ENCODE assay signal across 8 cellular contexts in the genomic region with DNA sequence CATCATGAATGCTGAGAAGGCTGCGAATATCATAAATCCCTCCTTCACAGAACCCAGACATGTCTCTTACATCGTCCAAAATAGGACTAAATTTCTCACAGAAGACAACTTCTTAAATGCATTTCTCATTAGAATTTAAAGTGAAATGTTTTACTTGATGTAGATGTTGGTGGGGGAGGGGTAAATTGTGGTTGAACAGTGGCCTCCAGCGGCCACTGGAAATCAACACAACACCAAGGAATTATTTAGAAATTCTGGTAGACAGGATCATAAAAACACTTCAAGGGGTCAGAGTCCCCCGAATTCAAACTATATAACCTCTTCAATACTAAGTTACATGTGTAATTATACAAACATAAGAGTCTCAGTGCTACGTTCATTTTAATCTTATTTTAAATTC.
DNase-seq lines count a peak whose midpoint lies in the region; ATAC-seq, FAIRE-seq and TF ChIP-seq lines count a peak whose summit lies in the region.

No MANE protein-coding gene starts in this region.

- H3K27ac ChIP-seq in kidney (ENCODE audit: low read depth in 2 of 2, low read length in 2 of 2), result no peak overlapping the region

- H3K27me3 Mint-ChIP-seq in WTC11 (ENCODE audit: low read depth), result no peaks in the 10 kb centered on the region

- intact Hi-C loops in kidney (cut with DNase I) (no loop called here), posterior vena cava (cut with DNase I) (no loop called here)

- no peaks in the 10 kb centered on the region for H3K4me1 ChIP-seq in kidney (ENCODE audit: control insufficient read depth in 1 of 2, insufficient read depth in 1 of 2, low read depth in 1 of 2, low read length in 2 of 2)

- H3K9me3 ChIP-seq in kidney (ENCODE audit: control insufficient read depth in 1 of 2, low read length in 2 of 2), result no peaks in the 10 kb centered on the region

- no peaks in the 10 kb centered on the region for H3K36me3 ChIP-seq in kidney (ENCODE audit: control insufficient read depth in 1 of 2, insufficient read depth in 2 of 2, low read length in 2 of 2)

- ATAC-seq in GM19468 (IDR thresholded peaks at IDR 0.05; ENCODE audit: extremely low read depth, unreplicated experiment) (peak; percentile 35), WTC11 (peak; percentile 56)

- no peaks in the 10 kb centered on the region for H3K9me3 Mint-ChIP-seq in WTC11

- H3K36me3 Mint-ChIP-seq in WTC11, result no peaks in the 10 kb centered on the region

- CTCF ChIA-PET in WTC11 (lab: Charles Lee), result no interaction called here

- H3K4me3 ChIP-seq in LNCaP clone FGC (ENCODE audit: low read depth, low read length) (no peak overlapping the region), kidney (ENCODE audit: low read length in 2 of 2) (no peak overlapping the region)

- FAIRE-seq in kidney (lab: Jason Lieb, UNC), result peak; percentile 35

- H3K9ac ChIP-seq in kidney (ENCODE audit: low read length in 2 of 2), result no peak overlapping the region

- peaks cover 26% of the 10 kb centered on the region for H3K4me1 Mint-ChIP-seq in WTC11

- no peak overlapping the region for H3K27ac Mint-ChIP-seq in WTC11

- peak; percentile 43 for DNase-seq in DMS114 treated with DMSO at 0.1 percent for 48 hours (lab: John Stamatoyannopoulos, UW; ENCODE audit: unreplicated experiment)
- peak; percentile 56 for DNase-seq in LNCaP clone FGC (ENCODE audit: low read depth)
- DNase-seq in WTC11 (ENCODE audit: low spot score), result peak; percentile 16
- DNase-seq in kidney, result no peak
- DNase-seq in stimulated activated CD4-positive, alpha-beta T cell treated with anti-CD3 and anti-CD28 coated beads, Interleukin-2, amount 100 ng/mL, for 24 hours, result no peak
- DNase-seq in posterior vena cava (ENCODE audit: low spot score), result no peak
- no peak for DNase-seq in stimulated activated CD4-positive, alpha-beta T cell treated with anti-CD3 and anti-CD28 coated beads, Interleukin-15, amount 100 ng/mL, for 24 hours

- peak; percentile 57 for TF ChIP-seq CTCF in LNCaP clone FGC (IDR thresholded peaks at IDR 0.05; ENCODE audit: control insufficient read depth, extremely low read depth, insufficient read depth)
- peak; percentile 30; the same call in 1 of the 2 replicates for TF ChIP-seq CTCF in WTC11 (IDR thresholded peaks at IDR 0.05)
- peak; percentile 42 for TF ChIP-seq CTCF in kidney (IDR thresholded peaks at IDR 0.05; ENCODE audit: borderline replicate concordance, extremely low read depth, insufficient read depth)

- POLR2A ChIA-PET in WTC11 (lab: Charles Lee), result no interaction called here

- H3K4me3 Mint-ChIP-seq in WTC11, result no peak overlapping the region

TF ChIP-seq in WTC11, 78 proteins besides CTCF, POLR2A, EP300 and RAD21:
- TF ChIP-seq ZNF416 (CRISPR knock-in tag; IDR thresholded peaks at IDR 0.05) (no peak), ZNF671 (CRISPR knock-in tag; IDR thresholded peaks at IDR 0.05) (no peak), FOXP1 (CRISPR knock-in tag; IDR thresholded peaks at IDR 0.05; ENCODE audit: borderline replicate concordance) (no peak)

Comparison
In these comparisons a context has a peak if more than half of its experiments do, and no peak if none do; other contexts are left out.
1. DNase-seq: peak in DMS114 treated with DMSO at 0.1 percent for 48 hours (single experiment), LNCaP clone FGC (single experiment) and WTC11 (single experiment); none in kidney (single experiment), stimulated activated CD4-positive, alpha-beta T cell treated with anti-CD3 and anti-CD28 coated beads, Interleukin-2, amount 100 ng/mL, for 24 hours (0 of 2), posterior vena cava (single experiment) and stimulated activated CD4-positive, alpha-beta T cell treated with anti-CD3 and anti-CD28 coated beads, Interleukin-15, amount 100 ng/mL, for 24 hours (single experiment).
2. Peak in every context shown above with its lines, with median percentiles within 50 percentile points of each other: CTCF ChIP-seq.